In genomic region chr1:15886613-15887167, GRCh38 we compare ENCODE assay signal across 8 cellular contexts. TPM values are rescaled to one million over a fixed set of nuclear protein-coding genes. Genes with fewer than 3 reads are reported as not detected.
A peak's percentile ranks its signal among the peaks of the same experiment; 100 is the strongest.
DNase-seq lines count a peak whose midpoint lies in the region; ATAC-seq and TF ChIP-seq lines count a peak whose summit lies in the region.

No MANE protein-coding gene starts in this region.

- peak in 1 of 2 donors; percentile 12 for TF ChIP-seq RAD21 in liver (IDR thresholded peaks at IDR 0.05)

- peak overlapping the region; percentile 16 for H3K27ac Mint-ChIP-seq in activated CD4-positive, alpha-beta T cell treated with anti-CD3 and anti-CD28 coated beads, Interleukin-2, amount 10 ng/mL, durations not matched to agents 24 days and 14 days
- no peak overlapping the region for H3K27ac Mint-ChIP-seq in activated CD4-positive, alpha-beta memory T cell treated with anti-CD3 and anti-CD28 coated beads for 36 hours

- H3K36me3 ChIP-seq in liver (ENCODE audit: control insufficient read depth in 4 of 4, insufficient read depth in 3 of 4, low read depth in 1 of 4, low read length in 3 of 4) (peaks cover 0 to 3% (median 0%) of the 10 kb centered on the region in 4 donors), thoracic aorta (no peaks in the 10 kb centered on the region)

- in situ Hi-C loops in astrocyte of the spinal cord (cut with HindIII; ENCODE audit: low sequenced_read_pairs): no loop called here

- no peak overlapping the region for H3K4me3 Mint-ChIP-seq in activated CD4-positive, alpha-beta T cell treated with anti-CD3 and anti-CD28 coated beads, Interleukin-2, amount 10 ng/mL, durations not matched to agents 24 days and 14 days
- no peak overlapping the region for H3K4me3 Mint-ChIP-seq in activated CD4-positive, alpha-beta memory T cell treated with anti-CD3 and anti-CD28 coated beads for 36 hours

- ATAC-seq in thoracic aorta (ENCODE audit: insufficient number of reproducible peaks, low FRiP score, low read depth): no peak

- H3K36me3 Mint-ChIP-seq in activated CD4-positive, alpha-beta T cell treated with anti-CD3 and anti-CD28 coated beads, Interleukin-2, amount 10 ng/mL, durations not matched to agents 24 days and 14 days (ENCODE audit: low read depth): peaks cover 24% of the 10 kb centered on the region
- H3K36me3 Mint-ChIP-seq in activated CD4-positive, alpha-beta memory T cell treated with anti-CD3 and anti-CD28 coated beads for 36 hours: peaks cover 12% of the 10 kb centered on the region

- H3K27me3 ChIP-seq in liver (ENCODE audit: control insufficient read depth in 4 of 4, insufficient read depth in 4 of 4, low read length in 3 of 4) (no peaks in the 10 kb centered on the region), thoracic aorta (replicated peaks; ENCODE audit: insufficient read depth) (no peaks in the 10 kb centered on the region)

- H3K27me3 Mint-ChIP-seq in activated CD4-positive, alpha-beta T cell treated with anti-CD3 and anti-CD28 coated beads, Interleukin-2, amount 10 ng/mL, durations not matched to agents 24 days and 14 days: no peaks in the 10 kb centered on the region
- no peaks in the 10 kb centered on the region for H3K27me3 Mint-ChIP-seq in activated CD4-positive, alpha-beta memory T cell treated with anti-CD3 and anti-CD28 coated beads for 36 hours

- POLR2A ChIA-PET in activated CD4-positive, alpha-beta memory T cell treated with anti-CD3 and anti-CD28 coated beads for 36 hours (lab: Charles Lee): interaction anchor here (0.5 kb wide), 1 partner anchor 63 kb away, joined by 3 read pairs; no protein-coding TSS in a partner anchor

- peaks cover 9 to 40% (median 26%) of the 10 kb centered on the region in 4 donors for H3K4me1 ChIP-seq in liver (ENCODE audit: control insufficient read depth in 4 of 4, insufficient read depth in 4 of 4, low read length in 3 of 4)
- peaks cover 40 to 89% of the 10 kb centered on the region in 2 donors for H3K4me1 ChIP-seq in thoracic aorta (ENCODE audit: control insufficient read depth in 1 of 2, low read depth in 2 of 2)

- H3K4me1 Mint-ChIP-seq in activated CD4-positive, alpha-beta T cell treated with anti-CD3 and anti-CD28 coated beads, Interleukin-2, amount 10 ng/mL, durations not matched to agents 24 days and 14 days: peaks cover 31% of the 10 kb centered on the region
- peaks cover 44% of the 10 kb centered on the region for H3K4me1 Mint-ChIP-seq in activated CD4-positive, alpha-beta memory T cell treated with anti-CD3 and anti-CD28 coated beads for 36 hours (ENCODE audit: low read depth)

- H3K9me3 ChIP-seq in liver (ENCODE audit: control insufficient read depth in 4 of 4, low read length in 3 of 4) (no peaks in the 10 kb centered on the region), thoracic aorta (no peaks in the 10 kb centered on the region)

- CTCF ChIA-PET in activated CD4-positive, alpha-beta memory T cell treated with anti-CD3 and anti-CD28 coated beads for 36 hours (lab: Charles Lee): interaction anchor here (0.7 to 1.4 kb wide), 3 partner anchors 71 to 95 kb away, joined by 3 to 5 read pairs (median 4); no protein-coding TSS in a partner anchor

- no peak for TF ChIP-seq CTCF in astrocyte of the spinal cord (IDR thresholded peaks at IDR 0.05; ENCODE audit: low read depth, low read length)
- no peak for TF ChIP-seq CTCF in liver (IDR thresholded peaks at IDR 0.05; ENCODE audit: low read depth, low read length, missing input control)
- TF ChIP-seq CTCF in thoracic aorta (IDR thresholded peaks at IDR 0.05): peak; percentile 13

- no peaks in the 10 kb centered on the region for H3K9me3 Mint-ChIP-seq in activated CD4-positive, alpha-beta T cell treated with anti-CD3 and anti-CD28 coated beads, Interleukin-2, amount 10 ng/mL, durations not matched to agents 24 days and 14 days
- H3K9me3 Mint-ChIP-seq in activated CD4-positive, alpha-beta memory T cell treated with anti-CD3 and anti-CD28 coated beads for 36 hours: no peaks in the 10 kb centered on the region

- intact Hi-C loops in activated CD4-positive, alpha-beta T cell treated with anti-CD3 and anti-CD28 coated beads, Interleukin-2, amount 10 ng/mL, durations not matched to agents 24 days and 14 days (cut with micrococcal nuclease): no loop called here
- intact Hi-C loops in activated CD4-positive, alpha-beta memory T cell treated with anti-CD3 and anti-CD28 coated beads for 36 hours (cut with micrococcal nuclease): no loop called here

- WGBS in liver: 18% methylated on average over 4 of the region's 4 CpGs

- peak overlapping the region; percentile 22 for H3K4me3 ChIP-seq in astrocyte of the spinal cord (ENCODE audit: low read depth, low read length)
- peak overlapping the region in 2 of 3 donors; percentile 28 to 49 for H3K4me3 ChIP-seq in liver (ENCODE audit: low read depth in 1 of 3, low read length in 3 of 3)
- H3K4me3 ChIP-seq in thoracic aorta: peak overlapping the region; percentile 69

- H3K27ac ChIP-seq in liver (ENCODE audit: low read depth in 1 of 2, low read length in 2 of 2) (peak overlapping the region; percentile 97 to 98), thoracic aorta (peak overlapping the region; percentile 90 to 94)

- DNase-seq in activated CD4-positive, alpha-beta T cell treated with anti-CD3 and anti-CD28 coated beads, Interleukin-2, amount 10 ng/mL, durations not matched to agents 24 days and 14 days: no peak
- no peak for DNase-seq in activated CD4-positive, alpha-beta T cell treated with anti-CD3 and anti-CD28 coated beads for 1 hour
- DNase-seq in astrocyte of the spinal cord (ENCODE audit: low read depth, low spot score): no peak
- no peak for DNase-seq in thoracic aorta (ENCODE audit: low spot score)
- no peak for DNase-seq in COLO668 (lab: John Stamatoyannopoulos, UW; ENCODE audit: unreplicated experiment)
- DNase-seq in NCI-H2029 treated with DMSO at 0.1 percent for 48 hours (lab: John Stamatoyannopoulos, UW): no peak
- no peak for DNase-seq in activated CD4-positive, alpha-beta memory T cell treated with anti-CD3 and anti-CD28 coated beads for 36 hours

- peak overlapping the region; percentile 64 to 96 for H3K9ac ChIP-seq in liver (ENCODE audit: low read depth in 1 of 2, low read length in 2 of 2)

TF ChIP-seq in liver, 16 proteins besides CTCF, POLR2A, EP300 and RAD21:
- TF ChIP-seq TAF1 (conservative IDR thresholded peaks at IDR 0.05) (peak; percentile 14), HNF4G (IDR thresholded peaks at IDR 0.05) (no peak)

RNA-seq across cellular contexts. Expression of gene SPEN, which starts 39.2 kb away (rescaled TPM):
- 89.1 and 94.1 TPM in 2 replicates for total RNA-seq in activated CD4-positive, alpha-beta T cell treated with anti-CD3 and anti-CD28 coated beads, Interleukin-2, amount 10 ng/mL, durations not matched to agents 24 days and 14 days
- total RNA-seq in liver (10 to 100 TPM; 17.9 to 29.4 TPM), thoracic aorta (10 to 100 TPM; 52.3 to 96.9 TPM)
- 10 to 100 TPM in 1 of 2 donors, 1 to 10 TPM in 1; 7.4 to 12.4 TPM for polyA plus RNA-seq in liver
- total RNA-seq in activated CD4-positive, alpha-beta memory T cell treated with anti-CD3 and anti-CD28 coated beads for 36 hours: 10 to 100 TPM; 37.0 to 41.9 TPM
